Comparison of ENCODE assay signal across 8 cellular contexts in genomic region chr12:57430931-57431566, GRCh38. TPM values are rescaled to one million over a fixed set of nuclear protein-coding genes. Genes with fewer than 3 reads are reported as not detected.
DNase-seq lines count a peak whose midpoint lies in the region; ATAC-seq and TF ChIP-seq lines count a peak whose summit lies in the region.

Gene R3HDM2, minus strand, starts transcription at chr12:57431043. Its CDS starts 120,615 bp downstream, at chr12:57310428.

- no peaks in the 10 kb centered on the region for H3K27me3 ChIP-seq in SK-N-SH (ENCODE audit: insufficient read depth)

- peak within 1 kb of the TSS; percentile 56 to 67 for H3K4me3 ChIP-seq in SK-N-SH (ENCODE audit: low read depth in 2 of 2, low read length in 1 of 2)

- H3K4me2 ChIP-seq in SK-N-SH, result peak within 1 kb of the TSS; percentile 78

- H2AFZ ChIP-seq in SK-N-SH (ENCODE audit: low read depth), result peak within 1 kb of the TSS; percentile 90

- no peaks in the 10 kb centered on the region for H4K20me1 ChIP-seq in SK-N-SH (ENCODE audit: insufficient read depth)

- CTCF ChIA-PET in GM10248 (lab: Yijun Ruan, JAX) (interaction anchor here (1.2 to 14.6 kb wide), 3 partner anchors 11 to 28 kb away, joined by 4 to 178 read pairs (median 10); partner anchors contain the start of genes GLI1 and INHBE), SK-N-SH (lab: Yijun Ruan, JAX) (interaction anchor here (0.9 to 2.4 kb wide), 2 partner anchors 22 to 26 kb away, joined by 3 to 8 read pairs; no protein-coding TSS in a partner anchor)

- no peaks in the 10 kb centered on the region for H3K36me3 ChIP-seq in SK-N-SH (replicated peaks in 1 of 2; ENCODE audit: control insufficient read depth in 1 of 2, insufficient read depth in 2 of 2, low read length in 1 of 2)

- no peaks in the 10 kb centered on the region for H3K9me2 ChIP-seq in SK-N-SH

- H3F3A ChIP-seq in SK-N-SH (replicated peaks; ENCODE audit: insufficient read depth), result peaks cover 9% of the 10 kb centered on the region

- POLR2A ChIA-PET in GM10248 (lab: Yijun Ruan, JAX) (no interaction called here), SK-N-SH (lab: Yijun Ruan, JAX) (no interaction called here)

- H3K9me3 ChIP-seq in SK-N-SH, result no peaks in the 10 kb centered on the region

- H3K9ac ChIP-seq in SK-N-SH, result peak within 1 kb of the TSS; percentile 82

- peak; percentile 93 for ATAC-seq in HG02610 (IDR thresholded peaks at IDR 0.05; ENCODE audit: unreplicated experiment)

- TF ChIP-seq CTCF in GM10248 (IDR thresholded peaks at IDR 0.05; ENCODE audit: control extremely low read depth, extremely low read depth, low read depth, missing control alignments) (no peak), SK-N-SH (IDR thresholded peaks at IDR 0.05) (no peak)

- no peak; a peak in 1 of 4 replicates for TF ChIP-seq EP300 in SK-N-SH (IDR thresholded peaks at IDR 0.05; ENCODE audit: borderline replicate concordance in 1 of 2, low read depth in 1 of 2, low read length in 1 of 2)

- TF ChIP-seq RAD21 in SK-N-SH (IDR thresholded peaks at IDR 0.05; ENCODE audit: low read length), result no peak

- H3K4me1 ChIP-seq in SK-N-SH (ENCODE audit: control insufficient read depth in 1 of 2, insufficient read depth in 2 of 2, low read depth in 1 of 2, low read length in 1 of 2), result peaks cover 0 to 3% of the 10 kb centered on the region in 2 experiments; a peak in 1 of 4 replicates

- H3K79me2 ChIP-seq in SK-N-SH (ENCODE audit: insufficient read depth), result peaks cover 38% of the 10 kb centered on the region

- DNase-seq in GM10248 (ENCODE audit: extremely low spot score) (peak; percentile 97), NCI-H1092 (lab: John Stamatoyannopoulos, UW) (peak; percentile 85), SK-N-SH (peak; percentile 98), germinal center (ENCODE audit: low spot score) (peak; percentile 98), non-pigmented ciliary epithelial cell (ENCODE audit: low read depth) (peak; percentile 64), substantia nigra (lab: John Stamatoyannopoulos, UW) (peak; percentile 64 to 96 (median 88))
- DNase-seq in activated naive CD4-positive, alpha-beta T cell treated with anti-CD3 and anti-CD28 coated beads, Interleukin-2, amount 50 U/mL, for 16 hours, result peak; percentile 96

- H3K27ac ChIP-seq in SK-N-SH (ENCODE audit: low read depth in 2 of 2, low read length in 1 of 2) (peak within 1 kb of the TSS; percentile 75 to 84), substantia nigra (ENCODE audit: low read depth, low read length, poor library complexity, severe bottlenecking) (peak within 1 kb of the TSS; percentile 83)

- WGBS in SK-N-SH (ENCODE audit: low lambda C conversion rate), result 9% methylated on average over 27 of the region's 41 CpGs

TF ChIP-seq in SK-N-SH, 30 proteins besides CTCF, POLR2A, EP300 and RAD21 (continues in another document):
- TF ChIP-seq NFIC (IDR thresholded peaks at IDR 0.05; ENCODE audit: borderline replicate concordance) (no peak), MEF2A (IDR thresholded peaks at IDR 0.05; ENCODE audit: borderline replicate concordance, low read depth) (no peak), NRF1 (IDR thresholded peaks at IDR 0.05; ENCODE audit: low read depth, low read length) (peak; percentile 66), CHD2 (IDR thresholded peaks at IDR 0.05; ENCODE audit: low read length, partially characterized antibody) (peak; percentile 81), MXI1 (IDR thresholded peaks at IDR 0.05; ENCODE audit: low read depth, low read length) (peak; percentile 85), TAF1 (IDR thresholded peaks at IDR 0.05; ENCODE audit: borderline replicate concordance, low read depth, low read length) (peak; percentile 72; the same call in 1 of the 2 replicates), ELF1 (IDR thresholded peaks at IDR 0.05) (peak; percentile 90), RXRA (IDR thresholded peaks at IDR 0.05; ENCODE audit: borderline replicate concordance, low read depth) (no peak), JUND (IDR thresholded peaks at IDR 0.05) (no peak), YY1 (IDR thresholded peaks at IDR 0.05; ENCODE audit: low read depth) (no peak), RFX5 (IDR thresholded peaks at IDR 0.05; ENCODE audit: low read length) (no peak), EZH2phosphoT487 (IDR thresholded peaks at IDR 0.05; ENCODE audit: borderline replicate concordance, low read depth) (no peak), PBX3 (IDR thresholded peaks at IDR 0.05) (no peak), USF1 (IDR thresholded peaks at IDR 0.05; ENCODE audit: borderline replicate concordance, low read depth) (no peak), ZBTB33 (IDR thresholded peaks at IDR 0.05; ENCODE audit: borderline replicate concordance, low read depth) (no peak), SMC3 (IDR thresholded peaks at IDR 0.05; ENCODE audit: low read depth, low read length) (no peak), GABPA (IDR thresholded peaks at IDR 0.05; ENCODE audit: low read depth) (peak; percentile 38; the same call in 1 of the 2 replicates), POLR2AphosphoS5 (IDR thresholded peaks at IDR 0.05; ENCODE audit: low read depth, low read length) (peak; percentile 93), REST (IDR thresholded peaks at IDR 0.05; ENCODE audit: low read depth, low read length) (no peak), TCF12 (IDR thresholded peaks at IDR 0.05) (no peak), GATA2 (CRISPR knock-in tag; IDR thresholded peaks at IDR 0.05) (no peak), FOXJ3 (CRISPR knock-in tag; IDR thresholded peaks at IDR 0.05) (no peak), RCOR1 (IDR thresholded peaks at IDR 0.05; ENCODE audit: low read length) (no peak), FOSL2 (IDR thresholded peaks at IDR 0.05; ENCODE audit: borderline replicate concordance, low read depth) (no peak), SIN3A (IDR thresholded peaks at IDR 0.05; ENCODE audit: borderline replicate concordance, low read depth, low read length) (no peak)

RNA-seq across cellular contexts. Expression of gene R3HDM2, which starts in this region (rescaled TPM):
- 16.3 and 23.1 TPM in 2 replicates for polyA plus RNA-seq in SK-N-SH (2012; rRNA removed)
- polyA plus RNA-seq in SK-N-SH (2012; cell fraction: cytosol; rRNA removed), result 13.0 and 15.7 TPM in 2 replicates
- polyA plus RNA-seq in SK-N-SH (2012; cell fraction: nucleus; rRNA removed), result 34.5 and 38.7 TPM in 2 replicates

Comparison
In these comparisons a context has a peak if more than half of its experiments do, and no peak if none do; other contexts are left out.
1. Peak in every context shown above with its lines: DNase-seq, ATAC-seq, H3K4me3 ChIP-seq and H3K27ac ChIP-seq.